15 cellular contexts compared by ENCODE assay signal in genomic region chr3:16994842-16995535, GRCh38.
DNase-seq lines count a peak whose midpoint lies in the region; ATAC-seq and TF ChIP-seq lines count a peak whose summit lies in the region.
"Had no signal": no experiment of that assay in that cellular context is flagged by ENCODE, and none has a peak within 500 bp of the region (broad histone marks: within the 10 kb centered on the region; RNA-seq: fewer than 3 reads in every experiment).

No MANE protein-coding gene starts in this region.

- no peaks in the 10 kb centered on the region for H3K36me3 Mint-ChIP-seq in type B pancreatic cell

- peak overlapping the region in 1 of 2 donors; percentile 10 for H3K27ac Mint-ChIP-seq in stimulated activated naive CD8-positive, alpha-beta T cell treated with anti-CD3 and anti-CD28 coated beads, Interleukin-15, amount 100 ng/mL, for 72 hours
- no peak overlapping the region for H3K27ac Mint-ChIP-seq in type B pancreatic cell
- H3K27ac Mint-ChIP-seq: T-helper 1 cell treated with Interleukin-12 subunit alpha and Interleukin-12 subunit beta and Interleukin-4 antibody, amounts not matched to agents 30 μg/mL and 1 μg/mL, for 36 hours had no signal

- WGBS in right cardiac atrium: 54% methylated on average over 4 of the region's 4 CpGs
- 39 to 63% methylated on average over 4 of the region's 4 CpGs for WGBS in sigmoid colon, 2 donors

- TF ChIP-seq POLR2A in sigmoid colon (IDR thresholded peaks at IDR 0.05): no peak

- intact Hi-C loops in left ventricle myocardium inferior (cut with micrococcal nuclease): no loop called here
- intact Hi-C loops in right cardiac atrium (cut with DNase I): no loop called here
- intact Hi-C loops in sigmoid colon (cut with DNase I): no loop called here
- intact Hi-C loops in sciatic nerve (cut with DNase I): no loop called here

- no peak for TF ChIP-seq CTCF in left ventricle myocardium inferior (IDR thresholded peaks at IDR 0.05; ENCODE audit: borderline replicate concordance)
- no peak for TF ChIP-seq CTCF in type B pancreatic cell (conservative IDR thresholded peaks at IDR 0.05)
- TF ChIP-seq CTCF in sigmoid colon (IDR thresholded peaks at IDR 0.05): no peak

- no peak overlapping the region for H3K4me3 ChIP-seq in left ventricle myocardium inferior
- no peak overlapping the region for H3K4me3 ChIP-seq in right cardiac atrium (ENCODE audit: low read length)
- no peak overlapping the region for H3K4me3 ChIP-seq in sigmoid colon
- H3K4me3 ChIP-seq: smooth muscle cell had no signal

- no peaks in the 10 kb centered on the region for H3K9me3 Mint-ChIP-seq in stimulated activated naive CD8-positive, alpha-beta T cell treated with anti-CD3 and anti-CD28 coated beads, Interleukin-15, amount 100 ng/mL, for 72 hours
- no peaks in the 10 kb centered on the region for H3K9me3 Mint-ChIP-seq in type B pancreatic cell
- H3K9me3 Mint-ChIP-seq: T-helper 1 cell treated with Interleukin-12 subunit alpha and Interleukin-12 subunit beta and Interleukin-4 antibody, amounts not matched to agents 30 μg/mL and 1 μg/mL, for 36 hours had no signal

- H3K4me3 Mint-ChIP-seq in stimulated activated naive CD8-positive, alpha-beta T cell treated with anti-CD3 and anti-CD28 coated beads, Interleukin-15, amount 100 ng/mL, for 72 hours: peak overlapping the region in 1 of 2 donors; percentile 43
- no peak overlapping the region for H3K4me3 Mint-ChIP-seq in type B pancreatic cell
- H3K4me3 Mint-ChIP-seq: T-helper 1 cell treated with Interleukin-12 subunit alpha and Interleukin-12 subunit beta and Interleukin-4 antibody, amounts not matched to agents 30 μg/mL and 1 μg/mL, for 36 hours had no signal

- H3K36me3 ChIP-seq in left ventricle myocardium inferior: no peaks in the 10 kb centered on the region
- H3K36me3 ChIP-seq in sigmoid colon: no peaks in the 10 kb centered on the region
- H3K36me3 ChIP-seq: neutrophil had no signal

- H3K4me1 ChIP-seq in left ventricle myocardium inferior: peaks cover 88% of the 10 kb centered on the region
- peaks cover 12% of the 10 kb centered on the region for H3K4me1 ChIP-seq in right cardiac atrium (ENCODE audit: control insufficient read depth, insufficient read depth, low read length)
- H3K4me1 ChIP-seq in sigmoid colon: no peaks in the 10 kb centered on the region

- H3K27ac ChIP-seq in left ventricle myocardium inferior (replicated peaks): peak overlapping the region; percentile 5
- no peak overlapping the region for H3K27ac ChIP-seq in right cardiac atrium (ENCODE audit: low read length)
- H3K27ac ChIP-seq in epithelial cell of prostate: no peak overlapping the region
- no peak overlapping the region for H3K27ac ChIP-seq in sigmoid colon
- H3K27ac ChIP-seq: neutrophil had no signal

- H3K9me3 ChIP-seq in left ventricle myocardium inferior (replicated peaks): no peaks in the 10 kb centered on the region
- H3K9me3 ChIP-seq in right cardiac atrium (ENCODE audit: control insufficient read depth, low read length): no peaks in the 10 kb centered on the region
- H3K9me3 ChIP-seq in sigmoid colon: no peaks in the 10 kb centered on the region
- H3K9me3 ChIP-seq: neutrophil had no signal

- ATAC-seq in right cardiac atrium (no peak), sciatic nerve (no peak)
- ATAC-seq in stimulated activated naive CD8-positive, alpha-beta T cell treated with anti-CD3 and anti-CD28 coated beads, Interleukin-15, amount 100 ng/mL, for 72 hours: peak; percentile 43
- ATAC-seq: activated CD4-positive, CD25-positive, alpha-beta regulatory T cell treated with anti-CD3 and anti-CD28 coated beads, Interleukin-2, amount 50 U/mL, for 24 hours had no signal

- no peaks in the 10 kb centered on the region for H3K27me3 Mint-ChIP-seq in stimulated activated naive CD8-positive, alpha-beta T cell treated with anti-CD3 and anti-CD28 coated beads, Interleukin-15, amount 100 ng/mL, for 72 hours
- H3K27me3 Mint-ChIP-seq in type B pancreatic cell: no peaks in the 10 kb centered on the region

- peaks cover 92% of the 10 kb centered on the region for H3K4me1 Mint-ChIP-seq in stimulated activated naive CD8-positive, alpha-beta T cell treated with anti-CD3 and anti-CD28 coated beads, Interleukin-15, amount 100 ng/mL, for 72 hours
- H3K4me1 Mint-ChIP-seq in type B pancreatic cell (ENCODE audit: unreplicated experiment): peaks cover 7% of the 10 kb centered on the region

- no peaks in the 10 kb centered on the region for H3K27me3 ChIP-seq in left ventricle myocardium inferior (ENCODE audit: low read depth)
- H3K27me3 ChIP-seq in right cardiac atrium (ENCODE audit: control insufficient read depth, insufficient read depth): no peaks in the 10 kb centered on the region
- no peaks in the 10 kb centered on the region for H3K27me3 ChIP-seq in sigmoid colon
- H3K27me3 ChIP-seq: neutrophil had no signal

- no peak for TF ChIP-seq EP300 in sigmoid colon (IDR thresholded peaks at IDR 0.05)

- DNase-seq in left ventricle myocardium inferior (no peak), right cardiac atrium (no peak), NCI-H2196 treated with DMSO at 0.1 percent for 48 hours (lab: John Stamatoyannopoulos, UW; ENCODE audit: unreplicated experiment) (peak; percentile 19), epithelial cell of prostate (ENCODE audit: low read depth, low spot score) (peak; percentile 0), type B pancreatic cell (ENCODE audit: extremely low spot score, unreplicated experiment) (no peak), sigmoid colon (no peak), sciatic nerve (ENCODE audit: low spot score) (no peak)
- no peak for DNase-seq in stimulated activated naive CD8-positive, alpha-beta T cell treated with anti-CD3 and anti-CD28 coated beads, Interleukin-15, amount 100 ng/mL, for 72 hours
- DNase-seq: activated T-cell treated with anti-CD3 and anti-CD28 coated beads, Interleukin-2, amount 50 U/mL, for 1 hour; IMR-90; NCI-H1105 had no signal

Comparison
In these comparisons a context has a peak if more than half of its experiments do, and no peak if none do; other contexts are left out.
1. DNase-seq: peak in NCI-H2196 treated with DMSO at 0.1 percent for 48 hours (single experiment) and epithelial cell of prostate (single experiment); none in left ventricle myocardium inferior (single experiment), right cardiac atrium (0 of 3), stimulated activated naive CD8-positive, alpha-beta T cell treated with anti-CD3 and anti-CD28 coated beads, Interleukin-15, amount 100 ng/mL, for 72 hours (0 of 2), type B pancreatic cell (single experiment), sigmoid colon (single experiment) and sciatic nerve (single experiment).